In the genomic region with DNA sequence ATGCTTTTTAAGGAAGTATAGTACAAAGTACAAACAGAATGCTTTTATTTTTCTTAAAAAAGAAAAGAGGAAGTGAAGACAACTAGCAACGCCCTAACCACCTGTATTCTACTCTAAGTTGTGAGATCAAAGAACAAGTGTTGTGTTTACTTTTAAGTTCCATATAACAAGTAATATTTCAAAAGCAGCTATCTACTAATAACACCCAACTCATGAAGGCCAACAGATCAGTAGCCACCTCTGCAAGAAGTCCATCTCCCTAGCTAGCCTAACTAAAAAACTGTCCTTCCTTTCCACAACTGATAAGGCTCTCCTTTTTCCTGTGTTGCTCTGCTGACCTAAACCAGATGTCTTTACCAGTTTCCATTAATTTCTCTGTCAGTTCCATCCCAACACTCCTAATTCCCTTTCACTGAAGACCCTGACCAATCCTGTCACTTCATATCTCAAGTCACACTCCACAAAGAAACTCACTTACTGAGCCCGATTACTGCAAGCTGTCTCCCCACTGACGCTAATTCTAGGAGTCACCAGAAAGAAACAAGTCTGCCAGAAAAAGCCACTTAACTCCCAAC, we compare ENCODE assay signal across 8 cellular contexts. TPM values are rescaled to one million over a fixed set of nuclear protein-coding genes. Genes with fewer than 3 reads are reported as not detected.
A peak's percentile ranks its signal among the peaks of the same experiment; 100 is the strongest.
DNase-seq lines count a peak whose midpoint lies in the region; ATAC-seq and TF ChIP-seq lines count a peak whose summit lies in the region.

No MANE protein-coding gene starts in this region.

- intact Hi-C loops in activated CD4-positive, alpha-beta T cell treated with anti-CD3 and anti-CD28 coated beads, Interleukin-2, amount 10 ng/mL, durations not matched to agents 24 days and 14 days (cut with micrococcal nuclease), result no loop called here

- H3K27ac Mint-ChIP-seq in activated CD4-positive, alpha-beta T cell treated with anti-CD3 and anti-CD28 coated beads, Interleukin-2, amount 10 ng/mL, durations not matched to agents 24 days and 14 days, result peak overlapping the region; percentile 75
- H3K27ac Mint-ChIP-seq in naive B cell, result peak overlapping the region; percentile 92 to 100 (median 98)

- H3K36me3 ChIP-seq in right atrium auricular region, result no peaks in the 10 kb centered on the region

- ATAC-seq in HG02884 (IDR thresholded peaks at IDR 0.05; ENCODE audit: unreplicated experiment), result peak; percentile 90
- peak; percentile 98 to 99 for ATAC-seq in naive B cell (ENCODE audit: low read depth in 2 of 2)

- H3K4me3 Mint-ChIP-seq in activated CD4-positive, alpha-beta T cell treated with anti-CD3 and anti-CD28 coated beads, Interleukin-2, amount 10 ng/mL, durations not matched to agents 24 days and 14 days, result peak overlapping the region; percentile 66
- H3K4me3 Mint-ChIP-seq in naive B cell, result peak overlapping the region; percentile 45 to 94 (median 83)

- H3K4me3 ChIP-seq in right atrium auricular region, result no peak overlapping the region

- no peaks in the 10 kb centered on the region for H3K27me3 ChIP-seq in right atrium auricular region

- H3K27ac ChIP-seq in right atrium auricular region, result peak overlapping the region in 1 of 2 donors; percentile 13

- no peaks in the 10 kb centered on the region for H3K27me3 Mint-ChIP-seq in activated CD4-positive, alpha-beta T cell treated with anti-CD3 and anti-CD28 coated beads, Interleukin-2, amount 10 ng/mL, durations not matched to agents 24 days and 14 days
- no peaks in the 10 kb centered on the region for H3K27me3 Mint-ChIP-seq in naive B cell

- DNase-seq in activated CD4-positive, alpha-beta T cell treated with anti-CD3 and anti-CD28 coated beads, Interleukin-2, amount 10 ng/mL, durations not matched to agents 24 days and 14 days, result no peak
- no peak for DNase-seq in activated CD4-positive, alpha-beta T cell treated with anti-CD3 and anti-CD28 coated beads, Interleukin-2, amount 50 U/mL, for 4 hours
- DNase-seq in OCI-M2 (lab: John Stamatoyannopoulos, UW; ENCODE audit: unreplicated experiment), result peak; percentile 15
- peak; percentile 59 for DNase-seq in naive B cell
- no peak for DNase-seq in effector CD8-positive, alpha-beta T cell (lab: John Stamatoyannopoulos, UW)
- DNase-seq in NCI-H187 treated with DMSO at 0.1 percent for 48 hours (lab: John Stamatoyannopoulos, UW), result no peak
- DNase-seq in right atrium auricular region (ENCODE audit: low spot score), result no peak

- H3K4me1 Mint-ChIP-seq in activated CD4-positive, alpha-beta T cell treated with anti-CD3 and anti-CD28 coated beads, Interleukin-2, amount 10 ng/mL, durations not matched to agents 24 days and 14 days, result peaks cover 30% of the 10 kb centered on the region
- peaks cover 40 to 72% (median 47%) of the 10 kb centered on the region in 3 donors for H3K4me1 Mint-ChIP-seq in naive B cell

- H3K4me1 ChIP-seq in right atrium auricular region, result peaks cover 0 to 21% of the 10 kb centered on the region in 2 donors

- no peaks in the 10 kb centered on the region for H3K9me3 Mint-ChIP-seq in activated CD4-positive, alpha-beta T cell treated with anti-CD3 and anti-CD28 coated beads, Interleukin-2, amount 10 ng/mL, durations not matched to agents 24 days and 14 days
- peaks cover 0 to 4% (median 2%) of the 10 kb centered on the region in 7 donors for H3K9me3 Mint-ChIP-seq in naive B cell

- H3K9me3 ChIP-seq in right atrium auricular region, result no peaks in the 10 kb centered on the region

- H3K36me3 Mint-ChIP-seq in activated CD4-positive, alpha-beta T cell treated with anti-CD3 and anti-CD28 coated beads, Interleukin-2, amount 10 ng/mL, durations not matched to agents 24 days and 14 days (ENCODE audit: low read depth), result peaks cover 41% of the 10 kb centered on the region
- peaks cover 15 to 16% of the 10 kb centered on the region in 2 donors for H3K36me3 Mint-ChIP-seq in naive B cell

- no peak for TF ChIP-seq CTCF in right atrium auricular region (IDR thresholded peaks at IDR 0.05)

RNA-seq across cellular contexts. Expression of gene PHC3, which starts 26.9 kb away (rescaled TPM):
- 54.7 and 56.4 TPM in 2 replicates for total RNA-seq in activated CD4-positive, alpha-beta T cell treated with anti-CD3 and anti-CD28 coated beads, Interleukin-2, amount 10 ng/mL, durations not matched to agents 24 days and 14 days
- 100 to 1,000 TPM in 1 of 6 donors, 10 to 100 TPM in 5; 17.8 to 113 (median 60.1) TPM for polyA plus RNA-seq in naive B cell (ENCODE audit: low read depth in 6 of 6)
- total RNA-seq in right atrium auricular region, result 10 to 100 TPM; 23.8 to 41.9 TPM

Comparison
In these comparisons a context has a peak if more than half of its experiments do, and no peak if none do; other contexts are left out.
1. DNase-seq: peak in OCI-M2 (single experiment) and naive B cell (single experiment); none in activated CD4-positive, alpha-beta T cell treated with anti-CD3 and anti-CD28 coated beads, Interleukin-2, amount 10 ng/mL, durations not matched to agents 24 days and 14 days (single experiment), activated CD4-positive, alpha-beta T cell treated with anti-CD3 and anti-CD28 coated beads, Interleukin-2, amount 50 U/mL, for 4 hours (0 of 2), effector CD8-positive, alpha-beta T cell (single experiment), NCI-H187 treated with DMSO at 0.1 percent for 48 hours (single experiment) and right atrium auricular region (single experiment).